8 cellular contexts compared by ENCODE assay signal in the genomic region with DNA sequence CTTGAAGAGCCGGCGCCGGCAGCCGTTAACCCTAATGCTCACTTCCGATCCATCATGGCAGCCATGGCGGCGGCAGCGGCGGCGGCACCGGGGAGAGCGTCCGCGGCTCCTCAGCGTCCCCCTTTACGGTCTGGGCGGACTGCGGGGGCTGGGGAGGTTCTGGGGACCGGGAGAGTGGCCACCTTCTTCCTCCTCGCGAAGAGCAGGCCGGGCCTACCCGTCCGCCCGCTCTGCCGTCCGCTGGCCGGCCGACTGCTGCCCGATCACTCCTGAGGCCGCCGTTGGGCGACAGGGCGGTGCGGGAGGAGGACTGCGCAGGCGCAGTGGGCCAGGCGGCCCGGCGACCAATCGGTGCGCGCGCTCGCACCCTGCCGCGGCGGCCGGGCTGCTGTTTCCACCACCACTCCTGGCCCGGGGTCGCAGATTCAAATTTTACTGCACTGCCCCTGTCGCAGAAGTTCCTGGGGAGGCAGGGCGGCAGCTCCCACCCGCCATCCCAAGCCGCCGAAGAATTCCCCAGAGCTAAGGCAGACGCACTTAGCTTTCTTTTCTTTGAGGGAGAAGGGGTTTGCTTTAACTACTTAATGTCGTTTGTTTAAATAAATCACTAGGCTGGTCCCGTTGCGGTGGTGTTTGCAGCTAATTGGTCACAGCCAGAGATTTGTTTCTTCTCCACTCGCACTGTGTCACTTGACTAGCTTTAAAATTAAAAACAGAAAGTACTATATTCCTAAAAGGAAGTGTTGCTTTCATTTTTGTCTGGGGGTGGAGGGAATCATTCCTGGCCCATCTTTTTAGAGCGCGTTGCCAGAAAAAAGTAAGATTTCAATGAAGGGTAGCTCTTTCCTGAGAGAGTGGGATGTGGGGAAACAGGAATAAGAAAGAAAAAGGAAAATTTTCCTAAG. TPM values are rescaled to one million over a fixed set of nuclear protein-coding genes. Genes with fewer than 3 reads are reported as not detected.
DNase-seq lines count a peak whose midpoint lies in the region; ATAC-seq, FAIRE-seq and TF ChIP-seq lines count a peak whose summit lies in the region.

A gene (minus strand): TSS at position 290 of the 905 bp plus-strand sequence. CDS start 452 bp downstream, outside the sequence.

- no peaks in the 10 kb centered on the region for H3K9me3 ChIP-seq in kidney (ENCODE audit: control insufficient read depth in 1 of 2, low read length in 2 of 2)

- peak within 1 kb of the TSS; percentile 72 to 92 for H3K9ac ChIP-seq in kidney (ENCODE audit: low read length in 2 of 2)

- ATAC-seq in GM19025 (IDR thresholded peaks at IDR 0.05; ENCODE audit: low read depth, unreplicated experiment) (peak; percentile 81), HG03196 (IDR thresholded peaks at IDR 0.05; ENCODE audit: unreplicated experiment) (peak; percentile 80)

- FAIRE-seq in kidney (lab: Jason Lieb, UNC) = no peak

- H3K4me3 ChIP-seq in AG10803 (ENCODE audit: low read length) (peak within 1 kb of the TSS; percentile 94), kidney (ENCODE audit: low read length in 2 of 2) (peak within 1 kb of the TSS; percentile 71 to 86)

- peaks cover 0 to 3% of the 10 kb centered on the region in 2 donors for H3K4me1 ChIP-seq in kidney (ENCODE audit: control insufficient read depth in 1 of 2, insufficient read depth in 1 of 2, low read depth in 1 of 2, low read length in 2 of 2)

- DNase-seq in AG10803 (ENCODE audit: low read depth) (peak; percentile 80), NCI-H446 (lab: John Stamatoyannopoulos, UW) (peak; percentile 69 to 88), cerebellar cortex (ENCODE audit: low spot score) (peak; percentile 84), kidney (peak; percentile 96)
- peak; percentile 79 for DNase-seq in activated CD4-positive, alpha-beta T cell treated with anti-CD3 and anti-CD28 coated beads for 1 hour
- peak; percentile 81 for DNase-seq in stimulated activated CD4-positive, alpha-beta T cell treated with anti-CD3 and anti-CD28 coated beads, Interleukin-15, amount 100 ng/mL, for 1 hour (ENCODE audit: low read depth in 1 of 2, low spot score in 1 of 2)

- intact Hi-C loops in kidney (cut with DNase I) = no loop called here

- TF ChIP-seq CTCF in AG10803 (conservative IDR thresholded peaks at IDR 0.05; ENCODE audit: low read length) (no peak), kidney (IDR thresholded peaks at IDR 0.05; ENCODE audit: borderline replicate concordance, extremely low read depth, insufficient read depth) (no peak)

- H3K27ac ChIP-seq in kidney (ENCODE audit: low read depth in 2 of 2, low read length in 2 of 2) = peak within 1 kb of the TSS; percentile 97

- H3K36me3 ChIP-seq in kidney (ENCODE audit: control insufficient read depth in 1 of 2, insufficient read depth in 2 of 2, low read length in 2 of 2) = no peaks in the 10 kb centered on the region

RNA-seq across cellular contexts. Expression of the gene that starts here (rescaled TPM):
- 77.2 TPM for total RNA-seq in kidney
- polyA plus RNA-seq in kidney (ENCODE audit: insufficient read depth, low read depth, low replicate concordance) = 26.9 TPM

Comparison
In these comparisons a context has a peak if more than half of its experiments do, and no peak if none do; other contexts are left out.
1. Peak in every context shown above with its lines: DNase-seq, ATAC-seq, H3K4me3 ChIP-seq and H3K27ac ChIP-seq.